Comparison of ENCODE assay signal across 16 cellular contexts in the genomic region with DNA sequence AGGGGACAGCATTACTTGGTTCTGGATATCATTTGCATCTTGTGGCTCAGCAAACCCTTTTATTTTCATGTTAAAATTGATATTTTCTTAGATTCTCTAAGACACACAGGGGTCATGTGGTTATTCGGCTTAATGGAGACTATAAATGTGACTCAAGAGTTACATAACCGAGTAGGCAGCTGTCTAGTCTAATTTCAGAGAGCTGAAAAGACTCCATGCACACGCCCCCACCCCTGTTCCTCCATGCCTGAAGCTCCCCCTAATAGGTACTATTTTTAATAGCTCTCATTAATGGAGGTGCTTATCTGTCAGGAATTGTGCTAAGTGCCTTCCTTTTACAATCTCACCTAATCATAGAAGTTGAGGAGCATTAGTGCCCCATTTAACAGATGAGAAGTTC.
DNase-seq lines count a peak whose midpoint lies in the region; ATAC-seq and TF ChIP-seq lines count a peak whose summit lies in the region.
"Had no signal": no experiment of that assay in that cellular context is flagged by ENCODE, and none has a peak within 500 bp of the region (broad histone marks: within the 10 kb centered on the region; RNA-seq: fewer than 3 reads in every experiment).

No MANE protein-coding gene starts in this region.

- H3K56ac ChIP-seq in mesendoderm (ENCODE audit: low read length), result no peak overlapping the region

- H3K79me1 ChIP-seq in mesendoderm (ENCODE audit: low read length), result no peaks in the 10 kb centered on the region

- POLR2A ChIA-PET in RWPE1 (lab: Yijun Ruan, JAX; ENCODE audit: low non-redundant PET), result no interaction called here

- no peak overlapping the region for H3K4me3 ChIP-seq in mesendoderm (ENCODE audit: low read length)
- H3K4me3 ChIP-seq: BLaER1 treated with 17β-estradiol and CSF1 and Interleukin-3, amounts not matched to agents 10 nM and 100 nM; GM23338 had no signal

- ATAC-seq in SK-N-SH treated with all-trans-retinoic acid at 6 μM for 48 hours (peak; percentile 55), HG03196 (IDR thresholded peaks at IDR 0.05; ENCODE audit: unreplicated experiment) (no peak)
- ATAC-seq: GM23338 had no signal

- no peaks in the 10 kb centered on the region for H3K36me3 ChIP-seq in mesendoderm (ENCODE audit: control insufficient read depth, insufficient read depth, low read length)
- H3K36me3 ChIP-seq: BLaER1 treated with 17β-estradiol and CSF1 and Interleukin-3, amounts not matched to agents 10 nM and 100 nM had no signal

- no peak overlapping the region for H2BK120ac ChIP-seq in mesendoderm (ENCODE audit: low read depth, low read length)

- no peak overlapping the region for H3K23ac ChIP-seq in mesendoderm (ENCODE audit: low read length)

- CTCF ChIA-PET in RWPE1 (lab: Yijun Ruan, JAX), result no interaction called here

- H4K5ac ChIP-seq in mesendoderm (ENCODE audit: low read length), result no peak overlapping the region

- peak overlapping the region; percentile 20 for H3K18ac ChIP-seq in mesendoderm (ENCODE audit: low read length)

- no peak overlapping the region for H3K9ac ChIP-seq in mesendoderm (ENCODE audit: low read length)
- H3K9ac ChIP-seq: BLaER1 treated with 17β-estradiol and CSF1 and Interleukin-3, amounts not matched to agents 10 nM and 100 nM had no signal

- DNase-seq in Ammon's horn (ENCODE audit: low spot score) (peak; percentile 24), mesendoderm (no peak), putamen (ENCODE audit: low spot score) (peak; percentile 77), RWPE1 (ENCODE audit: low spot score) (no peak), GM03348 (ENCODE audit: low spot score) (no peak)
- DNase-seq in stimulated activated CD4-positive, alpha-beta T cell treated with anti-CD3 and anti-CD28 coated beads, Interleukin-4, amount 100 ng/mL, for 24 hours, result no peak
- DNase-seq: 8988T; CD4-positive, CD25-positive, alpha-beta regulatory T cell; CD8-positive, alpha-beta memory T cell; COR-L47; HCEC 1CT; IMR-90 had no signal

- H3K4ac ChIP-seq in mesendoderm (ENCODE audit: low read depth, low read length), result no peak overlapping the region

- H4K8ac ChIP-seq in mesendoderm (ENCODE audit: low read depth, low read length), result no peak overlapping the region

- H2BK5ac ChIP-seq in mesendoderm (ENCODE audit: low read length), result no peak overlapping the region

- no peak overlapping the region for H2AK5ac ChIP-seq in mesendoderm (ENCODE audit: low read length)

- peaks cover 2% of the 10 kb centered on the region for H3K4me1 ChIP-seq in mesendoderm (ENCODE audit: control insufficient read depth, low read depth, low read length)

- no CpG with 5 or more reads among the region's 3 CpGs for WGBS in mesendoderm (ENCODE audit: extremely low coverage, insufficient coverage, low lambda C conversion rate)

- TF ChIP-seq CTCF in RWPE1 (conservative IDR thresholded peaks at IDR 0.05; ENCODE audit: low read depth), result no peak

- H3K27ac ChIP-seq in mesendoderm (ENCODE audit: low read depth, low read length) (no peak overlapping the region), RWPE1 (no peak overlapping the region)
- H3K27ac ChIP-seq: BLaER1 treated with 17β-estradiol and CSF1 and Interleukin-3, amounts not matched to agents 10 nM and 100 nM had no signal

- H3K4me2 ChIP-seq in mesendoderm (ENCODE audit: low read length), result no peak overlapping the region
- H3K4me2 ChIP-seq: BLaER1 treated with 17β-estradiol and CSF1 and Interleukin-3, amounts not matched to agents 10 nM and 100 nM; GM23338 had no signal

- H2BK15ac ChIP-seq in mesendoderm (replicated peaks; ENCODE audit: low read depth), result no peak overlapping the region

- no peaks in the 10 kb centered on the region for H3K79me2 ChIP-seq in mesendoderm (ENCODE audit: control insufficient read depth, insufficient read depth, low read length)

- no peaks in the 10 kb centered on the region for H3K27me3 ChIP-seq in mesendoderm (ENCODE audit: insufficient read depth, low read length, poor library complexity)

TF ChIP-seq in SK-N-SH treated with all-trans-retinoic acid at 6 μM for 48 hours, 23 proteins besides CTCF, POLR2A, EP300 and RAD21:
- TF ChIP-seq, protein P1, sequence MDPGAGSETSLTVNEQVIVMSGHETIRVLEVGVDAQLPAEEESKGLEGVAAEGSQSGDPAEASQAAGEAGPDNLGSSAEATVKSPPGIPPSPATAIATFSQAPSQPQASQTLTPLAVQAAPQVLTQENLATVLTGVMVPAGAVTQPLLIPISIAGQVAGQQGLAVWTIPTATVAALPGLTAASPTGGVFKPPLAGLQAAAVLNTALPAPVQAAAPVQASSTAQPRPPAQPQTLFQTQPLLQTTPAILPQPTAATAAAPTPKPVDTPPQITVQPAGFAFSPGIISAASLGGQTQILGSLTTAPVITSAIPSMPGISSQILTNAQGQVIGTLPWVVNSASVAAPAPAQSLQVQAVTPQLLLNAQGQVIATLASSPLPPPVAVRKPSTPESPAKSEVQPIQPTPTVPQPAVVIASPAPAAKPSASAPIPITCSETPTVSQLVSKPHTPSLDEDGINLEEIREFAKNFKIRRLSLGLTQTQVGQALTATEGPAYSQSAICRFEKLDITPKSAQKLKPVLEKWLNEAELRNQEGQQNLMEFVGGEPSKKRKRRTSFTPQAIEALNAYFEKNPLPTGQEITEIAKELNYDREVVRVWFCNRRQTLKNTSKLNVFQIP (CRISPR knock-in tag; IDR thresholded peaks at IDR 0.05; ENCODE audit: borderline replicate concordance, low read depth), result no peak
- TF ChIP-seq OSR1 (CRISPR knock-in tag; IDR thresholded peaks at IDR 0.05), result no peak
- no peak for TF ChIP-seq BACH2 (CRISPR knock-in tag; IDR thresholded peaks at IDR 0.05; ENCODE audit: borderline replicate concordance)
- no peak for TF ChIP-seq TCF4 (CRISPR knock-in tag; IDR thresholded peaks at IDR 0.05; ENCODE audit: borderline replicate concordance)
- TF ChIP-seq CSDC2 (CRISPR knock-in tag; IDR thresholded peaks at IDR 0.05), result no peak
- TF ChIP-seq TOX (CRISPR knock-in tag; IDR thresholded peaks at IDR 0.05; ENCODE audit: borderline replicate concordance), result no peak
- TF ChIP-seq RARB (CRISPR knock-in tag; IDR thresholded peaks at IDR 0.05), result no peak
- TF ChIP-seq ZFP30 (CRISPR knock-in tag; IDR thresholded peaks at IDR 0.05), result no peak
- TF ChIP-seq ZNF8 (CRISPR knock-in tag; IDR thresholded peaks at IDR 0.05), result no peak
- no peak for TF ChIP-seq ESRRG (CRISPR knock-in tag; IDR thresholded peaks at IDR 0.05)
- TF ChIP-seq ZFP3 (CRISPR knock-in tag; IDR thresholded peaks at IDR 0.05), result no peak
- no peak for TF ChIP-seq ZNF565 (CRISPR knock-in tag; conservative IDR thresholded peaks at IDR 0.05; ENCODE audit: low read depth)
- TF ChIP-seq, protein P2, sequence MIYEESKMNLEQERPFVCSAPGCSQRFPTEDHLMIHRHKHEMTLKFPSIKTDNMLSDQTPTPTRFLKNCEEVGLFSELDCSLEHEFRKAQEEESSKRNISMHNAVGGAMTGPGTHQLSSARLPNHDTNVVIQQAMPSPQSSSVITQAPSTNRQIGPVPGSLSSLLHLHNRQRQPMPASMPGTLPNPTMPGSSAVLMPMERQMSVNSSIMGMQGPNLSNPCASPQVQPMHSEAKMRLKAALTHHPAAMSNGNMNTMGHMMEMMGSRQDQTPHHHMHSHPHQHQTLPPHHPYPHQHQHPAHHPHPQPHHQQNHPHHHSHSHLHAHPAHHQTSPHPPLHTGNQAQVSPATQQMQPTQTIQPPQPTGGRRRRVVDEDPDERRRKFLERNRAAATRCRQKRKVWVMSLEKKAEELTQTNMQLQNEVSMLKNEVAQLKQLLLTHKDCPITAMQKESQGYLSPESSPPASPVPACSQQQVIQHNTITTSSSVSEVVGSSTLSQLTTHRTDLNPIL (CRISPR knock-in tag; IDR thresholded peaks at IDR 0.05; ENCODE audit: low read depth), result no peak
- TF ChIP-seq GLIS3 (CRISPR knock-in tag; IDR thresholded peaks at IDR 0.05), result no peak
- no peak for TF ChIP-seq PPARA (CRISPR knock-in tag; IDR thresholded peaks at IDR 0.05; ENCODE audit: borderline replicate concordance)
- TF ChIP-seq, protein P3, sequence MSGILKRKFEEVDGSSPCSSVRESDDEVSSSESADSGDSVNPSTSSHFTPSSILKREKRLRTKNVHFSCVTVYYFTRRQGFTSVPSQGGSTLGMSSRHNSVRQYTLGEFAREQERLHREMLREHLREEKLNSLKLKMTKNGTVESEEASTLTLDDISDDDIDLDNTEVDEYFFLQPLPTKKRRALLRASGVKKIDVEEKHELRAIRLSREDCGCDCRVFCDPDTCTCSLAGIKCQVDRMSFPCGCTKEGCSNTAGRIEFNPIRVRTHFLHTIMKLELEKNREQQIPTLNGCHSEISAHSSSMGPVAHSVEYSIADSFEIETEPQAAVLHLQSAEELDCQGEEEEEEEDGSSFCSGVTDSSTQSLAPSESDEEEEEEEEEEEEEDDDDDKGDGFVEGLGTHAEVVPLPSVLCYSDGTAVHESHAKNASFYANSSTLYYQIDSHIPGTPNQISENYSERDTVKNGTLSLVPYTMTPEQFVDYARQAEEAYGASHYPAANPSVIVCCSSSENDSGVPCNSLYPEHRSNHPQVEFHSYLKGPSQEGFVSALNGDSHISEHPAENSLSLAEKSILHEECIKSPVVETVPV (CRISPR knock-in tag; IDR thresholded peaks at IDR 0.05), result no peak
- TF ChIP-seq ARNTL (CRISPR knock-in tag; IDR thresholded peaks at IDR 0.05; ENCODE audit: borderline replicate concordance, low read depth), result no peak
- no peak for TF ChIP-seq ZC3H10 (CRISPR knock-in tag; IDR thresholded peaks at IDR 0.05)
- TF ChIP-seq ZNF70 (CRISPR knock-in tag; IDR thresholded peaks at IDR 0.05), result no peak
- TF ChIP-seq, protein P4, sequence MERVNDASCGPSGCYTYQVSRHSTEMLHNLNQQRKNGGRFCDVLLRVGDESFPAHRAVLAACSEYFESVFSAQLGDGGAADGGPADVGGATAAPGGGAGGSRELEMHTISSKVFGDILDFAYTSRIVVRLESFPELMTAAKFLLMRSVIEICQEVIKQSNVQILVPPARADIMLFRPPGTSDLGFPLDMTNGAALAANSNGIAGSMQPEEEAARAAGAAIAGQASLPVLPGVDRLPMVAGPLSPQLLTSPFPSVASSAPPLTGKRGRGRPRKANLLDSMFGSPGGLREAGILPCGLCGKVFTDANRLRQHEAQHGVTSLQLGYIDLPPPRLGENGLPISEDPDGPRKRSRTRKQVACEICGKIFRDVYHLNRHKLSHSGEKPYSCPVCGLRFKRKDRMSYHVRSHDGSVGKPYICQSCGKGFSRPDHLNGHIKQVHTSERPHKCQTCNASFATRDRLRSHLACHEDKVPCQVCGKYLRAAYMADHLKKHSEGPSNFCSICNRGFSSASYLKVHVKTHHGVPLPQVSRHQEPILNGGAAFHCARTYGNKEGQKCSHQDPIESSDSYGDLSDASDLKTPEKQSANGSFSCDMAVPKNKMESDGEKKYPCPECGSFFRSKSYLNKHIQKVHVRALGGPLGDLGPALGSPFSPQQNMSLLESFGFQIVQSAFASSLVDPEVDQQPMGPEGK (CRISPR knock-in tag; IDR thresholded peaks at IDR 0.05; ENCODE audit: borderline replicate concordance), result no peak

Comparison
In these comparisons a context has a peak if more than half of its experiments do, and no peak if none do; other contexts are left out.
1. DNase-seq: peak in Ammon's horn (single experiment) and putamen (single experiment); none in mesendoderm (single experiment), stimulated activated CD4-positive, alpha-beta T cell treated with anti-CD3 and anti-CD28 coated beads, Interleukin-4, amount 100 ng/mL, for 24 hours (single experiment), RWPE1 (single experiment) and GM03348 (single experiment).